In the genomic region with DNA sequence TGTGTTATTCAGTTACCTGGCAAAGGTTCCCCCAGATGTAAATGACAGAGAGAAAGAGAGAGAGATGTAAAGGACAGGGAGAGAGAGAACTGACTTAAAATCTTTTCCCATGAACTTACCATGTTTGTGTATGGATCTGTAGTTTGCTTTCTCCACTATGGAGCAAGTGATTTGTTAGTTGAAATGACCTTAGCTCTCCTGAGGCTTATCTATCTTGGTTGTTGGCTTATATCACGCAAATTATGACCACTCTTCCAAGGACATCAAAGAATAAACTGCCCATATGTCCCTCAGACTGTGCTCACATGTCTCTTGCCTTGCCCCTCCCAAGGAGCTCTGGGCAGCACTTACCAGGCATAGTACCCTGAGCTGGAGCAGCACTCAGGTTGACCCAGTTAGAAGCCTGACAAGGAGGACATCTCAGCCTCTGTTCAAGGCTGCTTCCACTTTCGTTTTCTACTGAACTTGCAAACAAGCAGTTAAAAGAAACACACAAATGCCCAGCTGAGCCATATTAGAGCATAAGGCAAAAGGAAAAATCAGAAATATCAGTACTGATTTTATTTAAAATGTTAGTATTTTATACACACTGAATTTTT, we compare ENCODE assay signal across 8 cellular contexts.
DNase-seq lines count a peak whose midpoint lies in the region; ATAC-seq and FAIRE-seq lines count a peak whose summit lies in the region.

No MANE protein-coding gene starts in this region.

- intact Hi-C loops in left colon (cut with DNase I, micrococcal nuclease): no loop called here

- ATAC-seq in HG02610 (IDR thresholded peaks at IDR 0.05; ENCODE audit: unreplicated experiment) (peak; percentile 83), left colon (no peak)

- DNase-seq in NCI-H1694 treated with DMSO at 0.1 percent for 48 hours (lab: John Stamatoyannopoulos, UW) (peak; percentile 82), NCI-H1694 (lab: John Stamatoyannopoulos, UW) (no peak), OCI-M1 (lab: John Stamatoyannopoulos, UW) (peak; percentile 81), left colon (no peak), NCI-H510A (lab: John Stamatoyannopoulos, UW) (no peak), HT-29 (ENCODE audit: low spot score) (no peak)

- FAIRE-seq in islet of Langerhans (lab: Jason Lieb, UNC): peak; percentile 89

Comparison
In these comparisons a context has a peak if more than half of its experiments do, and no peak if none do; other contexts are left out.
1. DNase-seq: peak in NCI-H1694 treated with DMSO at 0.1 percent for 48 hours (single experiment) and OCI-M1 (single experiment); none in NCI-H1694 (single experiment), left colon (0 of 2), NCI-H510A (single experiment) and HT-29 (single experiment).